In genomic region chr4:67660418-67660817, GRCh38 we compare ENCODE assay signal across 32 cellular contexts.
"Had no signal": no experiment of that assay in that cellular context is flagged by ENCODE, and none has a peak within 500 bp of the region (broad histone marks: within the 10 kb centered on the region; RNA-seq: fewer than 3 reads in every experiment).

No MANE protein-coding gene starts in this region.

- H3K4me2 ChIP-seq: hepatocyte had no signal

- H2AFZ ChIP-seq: hepatocyte had no signal

- H3K9me3 ChIP-seq: adrenal gland, body of pancreas, colonic mucosa, esophagus muscularis mucosa, gastrocnemius medialis had no signal

- H3K27ac ChIP-seq: adrenal gland, body of pancreas, breast epithelium, cardiac muscle cell, colonic mucosa, esophagus muscularis mucosa, foreskin keratinocyte, gastrocnemius medialis, heart left ventricle, hepatocyte, WERI-Rb-1 had no signal

- H3K27me3 ChIP-seq: adrenal gland, body of pancreas, breast epithelium, cardiac muscle cell, colonic mucosa, esophagus muscularis mucosa, foreskin keratinocyte, gastrocnemius medialis, heart left ventricle, hepatocyte had no signal

- H3K4me3 ChIP-seq: adrenal gland, body of pancreas, breast epithelium, cardiac muscle cell, colonic mucosa, esophagus muscularis mucosa, gastrocnemius medialis, heart left ventricle, hepatocyte had no signal

- H3K4me1 ChIP-seq: adrenal gland, body of pancreas, breast epithelium, colonic mucosa, esophagus muscularis mucosa, foreskin keratinocyte, gastrocnemius medialis, heart left ventricle had no signal

- FAIRE-seq: endometrium had no signal

- DNase-seq: activated B cell treated with CpG ODN at 0.5 μM for 24 hours; activated CD4-positive, alpha-beta memory T cell treated with anti-CD3 and anti-CD28 coated beads for 36 hours; activated CD4-positive, alpha-beta T cell treated with anti-CD3 and anti-CD28 coated beads for 48 hours; activated CD8-positive, alpha-beta memory T cell treated with anti-CD3 and anti-CD28 coated beads, Interleukin-2, amount 10 ng/mL, durations not matched to agents 7 days and 5 days; activated CD8-positive, alpha-beta memory T cell treated with anti-CD3 and anti-CD28 coated beads, Interleukin-2, amount 50 U/mL, for 4 hours; activated CD8-positive, alpha-beta T cell treated with anti-CD3 and anti-CD28 coated beads, Interleukin-2, amount 10 ng/mL, durations not matched to agents 7 days and 5 days; activated effector memory CD4-positive, alpha-beta T cell treated with anti-CD3 and anti-CD28 coated beads, Interleukin-2, amount 50 U/mL, for 16 hours; activated naive CD4-positive, alpha-beta T cell treated with anti-CD3 and anti-CD28 coated beads for 36 hours; activated naive CD8-positive, alpha-beta T cell treated with anti-CD3 and anti-CD28 coated beads for 36 hours; activated naive CD8-positive, alpha-beta T cell treated with anti-CD3 and anti-CD28 coated beads, Interleukin-2, amount 50 U/mL, for 24 hours; activated T-cell treated with anti-CD3 and anti-CD28 coated beads, Interleukin-2, amount 50 U/mL, for 1 hour; activated T-cell treated with anti-CD3 and anti-CD28 coated beads, Interleukin-2, amount 50 U/mL, for 48 hours; adrenal gland; amygdala; aorta; body of pancreas; central memory CD4-positive, alpha-beta T cell; cerebellar nuclear complex; colonic mucosa; effector CD8-positive, alpha-beta T cell; foreskin keratinocyte; gastrocnemius medialis; glutamatergic neuron; heart left ventricle; T1000; WERI-Rb-1 had no signal

- ATAC-seq: activated CD4-positive, CD25-positive, alpha-beta regulatory T cell treated with anti-CD3 and anti-CD28 coated beads, Interleukin-2, amount 50 U/mL, for 24 hours; activated CD8-positive, alpha-beta memory T cell treated with anti-CD3 and anti-CD28 coated beads, Interleukin-2, amount 10 ng/mL, durations not matched to agents 7 days and 5 days; activated CD8-positive, alpha-beta T cell treated with anti-CD3 and anti-CD28 coated beads, Interleukin-2, amount 10 ng/mL, durations not matched to agents 7 days and 5 days; activated naive CD8-positive, alpha-beta T cell treated with anti-CD3 and anti-CD28 coated beads, Interleukin-2, amount 50 U/mL, for 24 hours; body of pancreas; foreskin keratinocyte; gastrocnemius medialis; heart left ventricle had no signal

- H3K79me2 ChIP-seq: hepatocyte had no signal
